ENCODE assay signal across 31 cellular contexts in the genomic region with DNA sequence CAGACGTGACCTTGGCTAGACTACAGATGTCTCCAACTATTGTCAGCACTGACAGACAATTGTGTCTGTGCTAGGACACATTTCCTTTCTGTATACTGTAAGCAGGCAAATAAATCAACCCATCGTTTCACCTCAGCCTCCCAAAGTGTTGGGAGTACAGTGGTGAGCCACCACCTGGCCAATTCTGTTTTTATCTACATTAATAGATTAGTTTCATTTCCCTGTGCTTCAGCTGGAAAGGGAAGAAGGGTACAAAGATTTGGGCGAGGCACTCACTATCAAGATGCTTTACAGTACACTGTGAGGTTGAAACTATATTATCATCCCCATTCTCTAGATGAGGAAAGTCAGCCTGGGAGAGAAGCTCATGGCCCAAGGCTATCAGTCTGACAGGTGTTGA. TPM values are rescaled to one million over a fixed set of nuclear protein-coding genes. Genes with fewer than 3 reads are reported as not detected.
"Had no signal": no experiment of that assay in that cellular context is flagged by ENCODE, and none has a peak within 500 bp of the region (broad histone marks: within the 10 kb centered on the region; RNA-seq: fewer than 3 reads in every experiment).

No MANE protein-coding gene starts in this region.

- H3K4me2 ChIP-seq: SK-N-SH had no signal

- H3K4me1 ChIP-seq: adrenal gland, body of pancreas, breast epithelium, SJSA1 had no signal

- H3K36me3 Mint-ChIP-seq: activated naive CD4-positive, alpha-beta T cell treated with anti-CD3 and anti-CD28 coated beads, Interleukin-2, amount 50 U/mL, for 72 hours had no signal

- H3K27ac Mint-ChIP-seq: activated CD4-positive, alpha-beta T cell treated with anti-CD3 and anti-CD28 coated beads for 36 hours; activated CD4-positive, alpha-beta T cell treated with anti-CD3 and anti-CD28 coated beads, Interleukin-2, amount 10 ng/mL, durations not matched to agents 7 days and 5 days; activated CD8-positive, alpha-beta T cell treated with anti-CD3 and anti-CD28 coated beads, Interleukin-2, amount 10 ng/mL, durations not matched to agents 7 days and 5 days; activated naive CD4-positive, alpha-beta T cell treated with anti-CD3 and anti-CD28 coated beads, Interleukin-2, amount 50 U/mL, for 72 hours; activated T-cell treated with anti-CD3 and anti-CD28 coated beads, Interleukin-2, amount 50 U/mL, for 24 hours; activated T-helper 2 cell treated with anti-CD3 and anti-CD28 coated beads, Interferon-gamma antibody, Interleukin-2, Interleukin-4, amounts not matched to agents 10 μg/mL and 5 μg/mL and 100 μg/mL, durations not matched to agents 14 hours and 24 hours and 36 hours; T-helper 1 cell treated with Interleukin-12 subunit alpha and Interleukin-12 subunit beta and Interleukin-4 antibody, amounts not matched to agents 30 μg/mL and 1 μg/mL, for 36 hours; T-helper 2 cell treated with Interferon-gamma antibody and Interleukin-4, amounts not matched to agents 5 μg/mL and 100 μg/mL, for 36 hours had no signal

- H3K9ac ChIP-seq: SK-N-SH had no signal

- H3K4me3 ChIP-seq: adrenal gland, body of pancreas, breast epithelium, MG63, SJSA1 had no signal

- H3K27me3 ChIP-seq: adrenal gland, body of pancreas, breast epithelium had no signal

- H3K27ac ChIP-seq: adrenal gland, body of pancreas, breast epithelium, SJSA1 had no signal

- H3K4me1 Mint-ChIP-seq: activated CD4-positive, alpha-beta T cell treated with anti-CD3 and anti-CD28 coated beads for 36 hours; activated CD4-positive, alpha-beta T cell treated with anti-CD3 and anti-CD28 coated beads, Interleukin-2, amount 10 ng/mL, durations not matched to agents 7 days and 5 days had no signal

- H3K9me3 ChIP-seq: adrenal gland, body of pancreas, breast epithelium, MG63, SJSA1, SK-N-SH had no signal

- FAIRE-seq: astrocyte, TTC549 had no signal

- H3K4me3 Mint-ChIP-seq: activated CD4-positive, alpha-beta T cell treated with anti-CD3 and anti-CD28 coated beads for 36 hours; activated CD4-positive, alpha-beta T cell treated with anti-CD3 and anti-CD28 coated beads, Interleukin-2, amount 10 ng/mL, durations not matched to agents 7 days and 5 days; activated CD8-positive, alpha-beta T cell treated with anti-CD3 and anti-CD28 coated beads, Interleukin-2, amount 10 ng/mL, durations not matched to agents 7 days and 5 days; activated T-cell treated with anti-CD3 and anti-CD28 coated beads, Interleukin-2, amount 50 U/mL, for 24 hours; T-helper 1 cell treated with Interleukin-12 subunit alpha and Interleukin-12 subunit beta and Interleukin-4 antibody, amounts not matched to agents 30 μg/mL and 1 μg/mL, for 36 hours; T-helper 2 cell treated with Interferon-gamma antibody and Interleukin-4, amounts not matched to agents 5 μg/mL and 100 μg/mL, for 36 hours had no signal

- DNase-seq: activated CD4-positive, alpha-beta T cell treated with anti-CD3 and anti-CD28 coated beads for 36 hours; activated CD4-positive, alpha-beta T cell treated with anti-CD3 and anti-CD28 coated beads, Interleukin-2, amount 10 ng/mL, durations not matched to agents 7 days and 5 days; activated CD4-positive, alpha-beta T cell treated with anti-CD3 and anti-CD28 coated beads, Interleukin-2, amount 50 U/mL, for 48 hours; activated CD8-positive, alpha-beta T cell treated with anti-CD3 and anti-CD28 coated beads, Interleukin-2, amount 10 ng/mL, durations not matched to agents 7 days and 5 days; activated gamma-delta T cell; activated naive CD4-positive, alpha-beta T cell treated with Interleukin-2 at 50 U/mL for 16 hours; activated T-cell treated with anti-CD3 and anti-CD28 coated beads, Interleukin-2, amount 50 U/mL, for 24 hours; adrenal gland; body of pancreas; Karpas-422; MG63; NCI-H1092; NCI-H1436 treated with DMSO at 0.1 percent for 48 hours; NCI-H1694 treated with DMSO at 0.1 percent for 48 hours; NCI-H2029; NCI-H510A; NCI-H526; NCI-H748 treated with DMSO at 0.1 percent for 48 hours; NK-92 treated with Interleukin-12 subunit alpha and Interleukin-12 subunit beta, amount 100 ng/mL, for 24 hours; SHP77; SK-N-SH had no signal

- H3K36me3 ChIP-seq: adrenal gland, breast epithelium, MG63, SJSA1 had no signal

- ATAC-seq: activated CD4-positive, alpha-beta T cell treated with anti-CD3 and anti-CD28 coated beads for 36 hours; activated CD4-positive, CD25-positive, alpha-beta regulatory T cell treated with anti-CD3 and anti-CD28 coated beads, Interleukin-2, amount 50 U/mL, for 24 hours; activated CD8-positive, alpha-beta T cell treated with anti-CD3 and anti-CD28 coated beads, Interleukin-2, amount 10 ng/mL, durations not matched to agents 7 days and 5 days; activated naive CD4-positive, alpha-beta T cell treated with anti-CD3 and anti-CD28 coated beads, Interleukin-2, amount 50 U/mL, for 72 hours; body of pancreas; Panc1 had no signal

- H3K9me3 Mint-ChIP-seq: activated CD4-positive, alpha-beta T cell treated with anti-CD3 and anti-CD28 coated beads, Interleukin-2, amount 10 ng/mL, durations not matched to agents 7 days and 5 days; activated naive CD4-positive, alpha-beta T cell treated with anti-CD3 and anti-CD28 coated beads, Interleukin-2, amount 50 U/mL, for 72 hours; activated T-cell treated with anti-CD3 and anti-CD28 coated beads, Interleukin-2, amount 50 U/mL, for 24 hours; activated T-helper 2 cell treated with anti-CD3 and anti-CD28 coated beads, Interferon-gamma antibody, Interleukin-2, Interleukin-4, amounts not matched to agents 10 μg/mL and 5 μg/mL and 100 μg/mL, durations not matched to agents 14 hours and 24 hours and 36 hours; T-helper 1 cell treated with Interleukin-12 subunit alpha and Interleukin-12 subunit beta and Interleukin-4 antibody, amounts not matched to agents 30 μg/mL and 1 μg/mL, for 36 hours; T-helper 2 cell treated with Interferon-gamma antibody and Interleukin-4, amounts not matched to agents 5 μg/mL and 100 μg/mL, for 36 hours had no signal

RNA-seq across cellular contexts. Expression of gene COL17A1, which starts 58.1 kb away (rescaled TPM):
- total RNA-seq: activated CD4-positive, alpha-beta T cell treated with anti-CD3 and anti-CD28 coated beads for 36 hours; activated CD4-positive, alpha-beta T cell treated with anti-CD3 and anti-CD28 coated beads, Interleukin-2, amount 10 ng/mL, durations not matched to agents 7 days and 5 days; activated CD8-positive, alpha-beta T cell treated with anti-CD3 and anti-CD28 coated beads, Interleukin-2, amount 10 ng/mL, durations not matched to agents 7 days and 5 days; activated naive CD4-positive, alpha-beta T cell treated with anti-CD3 and anti-CD28 coated beads, Interleukin-2, amount 50 U/mL, for 72 hours; activated T-helper 2 cell treated with anti-CD3 and anti-CD28 coated beads, Interferon-gamma antibody, Interleukin-2, Interleukin-4, amounts not matched to agents 10 μg/mL and 5 μg/mL and 100 μg/mL, durations not matched to agents 14 hours and 24 hours and 36 hours had no signal
